1 cellular context compared by ENCODE assay signal in genomic region chr11:116397556-116398167, GRCh38.
A peak's percentile ranks its signal among the peaks of the same experiment; 100 is the strongest.
TF ChIP-seq lines count a peak whose summit lies in the region.

No MANE protein-coding gene starts in this region.

TF ChIP-seq in HepG2, 621 proteins besides CTCF, POLR2A, EP300 and RAD21 (continued from another document):
- no peak for TF ChIP-seq ZNF724P (CRISPR knock-in tag; IDR thresholded peaks at IDR 0.05; ENCODE audit: borderline replicate concordance)
- TF ChIP-seq ZNF44 (CRISPR knock-in tag; IDR thresholded peaks at IDR 0.05), result no peak
- no peak for TF ChIP-seq ZNF235 (CRISPR knock-in tag; IDR thresholded peaks at IDR 0.05; ENCODE audit: borderline replicate concordance)
- TF ChIP-seq NFYC (CRISPR knock-in tag; IDR thresholded peaks at IDR 0.05), result no peak
- peak; percentile 61; the same call in 1 of the 2 replicates for TF ChIP-seq FOXO1 (CRISPR knock-in tag; IDR thresholded peaks at IDR 0.05)
- no peak for TF ChIP-seq ZNF569 (CRISPR knock-in tag; IDR thresholded peaks at IDR 0.05; ENCODE audit: borderline replicate concordance)
- no peak for TF ChIP-seq ARNTL (CRISPR knock-in tag; IDR thresholded peaks at IDR 0.05)
- no peak for TF ChIP-seq SRSF4 (IDR thresholded peaks at IDR 0.05; ENCODE audit: low read depth, low read length, poor library complexity, severe bottlenecking)
- TF ChIP-seq ZSCAN5A (CRISPR knock-in tag; IDR thresholded peaks at IDR 0.05; ENCODE audit: borderline replicate concordance), result no peak
- no peak for TF ChIP-seq RBFOX2 (IDR thresholded peaks at IDR 0.05; ENCODE audit: low read depth, low read length)
- no peak for TF ChIP-seq ZNF441 (CRISPR knock-in tag; IDR thresholded peaks at IDR 0.05; ENCODE audit: borderline replicate concordance)
- TF ChIP-seq SNAPC4 (CRISPR knock-in tag; IDR thresholded peaks at IDR 0.05), result no peak
- no peak for TF ChIP-seq CAMTA2 (CRISPR knock-in tag; IDR thresholded peaks at IDR 0.05; ENCODE audit: borderline replicate concordance)
- TF ChIP-seq, protein P1, sequence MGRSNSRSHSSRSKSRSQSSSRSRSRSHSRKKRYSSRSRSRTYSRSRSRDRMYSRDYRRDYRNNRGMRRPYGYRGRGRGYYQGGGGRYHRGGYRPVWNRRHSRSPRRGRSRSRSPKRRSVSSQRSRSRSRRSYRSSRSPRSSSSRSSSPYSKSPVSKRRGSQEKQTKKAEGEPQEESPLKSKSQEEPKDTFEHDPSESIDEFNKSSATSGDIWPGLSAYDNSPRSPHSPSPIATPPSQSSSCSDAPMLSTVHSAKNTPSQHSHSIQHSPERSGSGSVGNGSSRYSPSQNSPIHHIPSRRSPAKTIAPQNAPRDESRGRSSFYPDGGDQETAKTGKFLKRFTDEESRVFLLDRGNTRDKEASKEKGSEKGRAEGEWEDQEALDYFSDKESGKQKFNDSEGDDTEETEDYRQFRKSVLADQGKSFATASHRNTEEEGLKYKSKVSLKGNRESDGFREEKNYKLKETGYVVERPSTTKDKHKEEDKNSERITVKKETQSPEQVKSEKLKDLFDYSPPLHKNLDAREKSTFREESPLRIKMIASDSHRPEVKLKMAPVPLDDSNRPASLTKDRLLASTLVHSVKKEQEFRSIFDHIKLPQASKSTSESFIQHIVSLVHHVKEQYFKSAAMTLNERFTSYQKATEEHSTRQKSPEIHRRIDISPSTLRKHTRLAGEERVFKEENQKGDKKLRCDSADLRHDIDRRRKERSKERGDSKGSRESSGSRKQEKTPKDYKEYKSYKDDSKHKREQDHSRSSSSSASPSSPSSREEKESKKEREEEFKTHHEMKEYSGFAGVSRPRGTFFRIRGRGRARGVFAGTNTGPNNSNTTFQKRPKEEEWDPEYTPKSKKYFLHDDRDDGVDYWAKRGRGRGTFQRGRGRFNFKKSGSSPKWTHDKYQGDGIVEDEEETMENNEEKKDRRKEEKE (IDR thresholded peaks at IDR 0.05), result no peak
- TF ChIP-seq ZNF607 (CRISPR knock-in tag; IDR thresholded peaks at IDR 0.05; ENCODE audit: borderline replicate concordance), result no peak
- TF ChIP-seq TSC22D2 (CRISPR knock-in tag; IDR thresholded peaks at IDR 0.05; ENCODE audit: borderline replicate concordance), result no peak
- no peak for TF ChIP-seq ZNF326 (CRISPR knock-in tag; IDR thresholded peaks at IDR 0.05; ENCODE audit: borderline replicate concordance)
- 0 out of 2 replicates have a peak, but pooled peaks have one; percentile 27 for TF ChIP-seq ELF3 (CRISPR knock-in tag; IDR thresholded peaks at IDR 0.05)
- TF ChIP-seq ZNF34 (CRISPR knock-in tag; IDR thresholded peaks at IDR 0.05; ENCODE audit: borderline replicate concordance), result no peak
- no peak for TF ChIP-seq HOMEZ (CRISPR knock-in tag; IDR thresholded peaks at IDR 0.05; ENCODE audit: low read depth)
- no peak for TF ChIP-seq FOXK2 (IDR thresholded peaks at IDR 0.05)
- TF ChIP-seq ZNF841 (CRISPR knock-in tag; IDR thresholded peaks at IDR 0.05; ENCODE audit: borderline replicate concordance), result no peak
- no peak for TF ChIP-seq ZNF746 (CRISPR knock-in tag; IDR thresholded peaks at IDR 0.05)
- TF ChIP-seq NR2F2 (IDR thresholded peaks at IDR 0.05; ENCODE audit: borderline replicate concordance, low read depth), result no peak
- no peak for TF ChIP-seq MBNL3 (CRISPR knock-in tag; conservative IDR thresholded peaks at IDR 0.05)
- TF ChIP-seq ZNF432 (CRISPR knock-in tag; IDR thresholded peaks at IDR 0.05; ENCODE audit: borderline replicate concordance), result no peak
- no peak for TF ChIP-seq MAZ (IDR thresholded peaks at IDR 0.05; ENCODE audit: borderline replicate concordance, low read depth, low read length)
- TF ChIP-seq MAZ (CRISPR knock-in tag; IDR thresholded peaks at IDR 0.05; ENCODE audit: low read depth), result no peak
- TF ChIP-seq SSRP1 (CRISPR knock-in tag; IDR thresholded peaks at IDR 0.05), result no peak
- TF ChIP-seq HIVEP1 (CRISPR knock-in tag; IDR thresholded peaks at IDR 0.05), result no peak
- no peak for TF ChIP-seq ZBTB25 (CRISPR knock-in tag; IDR thresholded peaks at IDR 0.05)
- TF ChIP-seq, protein P2, sequence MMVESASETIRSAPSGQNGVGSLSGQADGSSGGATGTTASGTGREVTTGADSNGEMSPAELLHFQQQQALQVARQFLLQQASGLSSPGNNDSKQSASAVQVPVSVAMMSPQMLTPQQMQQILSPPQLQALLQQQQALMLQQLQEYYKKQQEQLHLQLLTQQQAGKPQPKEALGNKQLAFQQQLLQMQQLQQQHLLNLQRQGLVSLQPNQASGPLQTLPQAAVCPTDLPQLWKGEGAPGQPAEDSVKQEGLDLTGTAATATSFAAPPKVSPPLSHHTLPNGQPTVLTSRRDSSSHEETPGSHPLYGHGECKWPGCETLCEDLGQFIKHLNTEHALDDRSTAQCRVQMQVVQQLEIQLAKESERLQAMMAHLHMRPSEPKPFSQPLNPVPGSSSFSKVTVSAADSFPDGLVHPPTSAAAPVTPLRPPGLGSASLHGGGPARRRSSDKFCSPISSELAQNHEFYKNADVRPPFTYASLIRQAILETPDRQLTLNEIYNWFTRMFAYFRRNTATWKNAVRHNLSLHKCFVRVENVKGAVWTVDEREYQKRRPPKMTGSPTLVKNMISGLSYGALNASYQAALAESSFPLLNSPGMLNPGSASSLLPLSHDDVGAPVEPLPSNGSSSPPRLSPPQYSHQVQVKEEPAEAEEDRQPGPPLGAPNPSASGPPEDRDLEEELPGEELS (CRISPR knock-in tag; IDR thresholded peaks at IDR 0.05), result no peak
- TF ChIP-seq PBX2 (CRISPR knock-in tag; IDR thresholded peaks at IDR 0.05), result no peak
- no peak for TF ChIP-seq NFYB (CRISPR knock-in tag; IDR thresholded peaks at IDR 0.05)
- no peak for TF ChIP-seq KLF16 (CRISPR knock-in tag; IDR thresholded peaks at IDR 0.05)
- TF ChIP-seq ZNF207 (IDR thresholded peaks at IDR 0.05; ENCODE audit: borderline replicate concordance), result no peak
- no peak for TF ChIP-seq PTBP1 (IDR thresholded peaks at IDR 0.05; ENCODE audit: low read depth, low read length, poor library complexity, severe bottlenecking)
- TF ChIP-seq THAP8 (CRISPR knock-in tag; IDR thresholded peaks at IDR 0.05; ENCODE audit: borderline replicate concordance), result no peak
- peak; percentile 36; the same call in 1 of the 2 replicates for TF ChIP-seq HDAC2 (CRISPR knock-in tag; IDR thresholded peaks at IDR 0.05)
- TF ChIP-seq SAFB2 (CRISPR knock-in tag; IDR thresholded peaks at IDR 0.05; ENCODE audit: borderline replicate concordance, low read depth), result no peak
- TF ChIP-seq, protein P3, sequence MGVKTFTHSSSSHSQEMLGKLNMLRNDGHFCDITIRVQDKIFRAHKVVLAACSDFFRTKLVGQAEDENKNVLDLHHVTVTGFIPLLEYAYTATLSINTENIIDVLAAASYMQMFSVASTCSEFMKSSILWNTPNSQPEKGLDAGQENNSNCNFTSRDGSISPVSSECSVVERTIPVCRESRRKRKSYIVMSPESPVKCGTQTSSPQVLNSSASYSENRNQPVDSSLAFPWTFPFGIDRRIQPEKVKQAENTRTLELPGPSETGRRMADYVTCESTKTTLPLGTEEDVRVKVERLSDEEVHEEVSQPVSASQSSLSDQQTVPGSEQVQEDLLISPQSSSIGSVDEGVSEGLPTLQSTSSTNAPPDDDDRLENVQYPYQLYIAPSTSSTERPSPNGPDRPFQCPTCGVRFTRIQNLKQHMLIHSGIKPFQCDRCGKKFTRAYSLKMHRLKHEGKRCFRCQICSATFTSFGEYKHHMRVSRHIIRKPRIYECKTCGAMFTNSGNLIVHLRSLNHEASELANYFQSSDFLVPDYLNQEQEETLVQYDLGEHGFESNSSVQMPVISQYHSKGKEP (CRISPR knock-in tag; IDR thresholded peaks at IDR 0.05), result no peak
- TF ChIP-seq SOX5 (CRISPR knock-in tag; IDR thresholded peaks at IDR 0.05; ENCODE audit: borderline replicate concordance), result peak; percentile 18; the same call in 1 of the 2 replicates
